Comparison of ENCODE assay signal across 8 cellular contexts in genomic region chr2:169798397-169798717, GRCh38. TPM values are rescaled to one million over a fixed set of nuclear protein-coding genes. Genes with fewer than 3 reads are reported as not detected.
A peak's percentile ranks its signal among the peaks of the same experiment; 100 is the strongest.
DNase-seq lines count a peak whose midpoint lies in the region; ATAC-seq and TF ChIP-seq lines count a peak whose summit lies in the region.

No MANE protein-coding gene starts in this region.

- H3K27me3 ChIP-seq in CD8-positive, alpha-beta T cell (ENCODE audit: insufficient read depth, low read length): no peaks in the 10 kb centered on the region
- no peaks in the 10 kb centered on the region for H3K27me3 ChIP-seq in effector memory CD4-positive, alpha-beta T cell (replicated peaks; ENCODE audit: control insufficient read depth, insufficient read depth, low read length, poor library complexity, severe bottlenecking)
- H3K27me3 ChIP-seq in neuron (ENCODE audit: insufficient read depth, low read length): no peaks in the 10 kb centered on the region

- no peaks in the 10 kb centered on the region for H3K27me3 Mint-ChIP-seq in CD8-positive, alpha-beta T cell (ENCODE audit: low read depth)

- H3K4me1 ChIP-seq in CD8-positive, alpha-beta T cell (ENCODE audit: insufficient read depth, low read length): peaks cover 15% of the 10 kb centered on the region
- no peaks in the 10 kb centered on the region for H3K4me1 ChIP-seq in effector memory CD4-positive, alpha-beta T cell (ENCODE audit: control insufficient read depth, insufficient read depth, low read length, poor library complexity, severe bottlenecking)
- H3K4me1 ChIP-seq in neuron (ENCODE audit: insufficient read depth, low read length): peaks cover 9% of the 10 kb centered on the region

- no peak for DNase-seq in CD8-positive, alpha-beta T cell
- DNase-seq in LNCaP clone FGC (ENCODE audit: low read depth) (no peak), COLO829 (ENCODE audit: low spot score) (no peak), SIG-M5 treated with dmso at 0.1 percent for 504 hours (lab: John Stamatoyannopoulos, UW; ENCODE audit: unreplicated experiment) (no peak)
- no peak for DNase-seq in effector memory CD4-positive, alpha-beta T cell

- intact Hi-C loops in CD8-positive, alpha-beta T cell (cut with DNase I, micrococcal nuclease): loop anchor here (1.0 to 10.0 kb wide), 6 partner anchors 26 to 1889 kb away; partner anchors contain the start of genes CFAP210 (in 2 of the 2), PHOSPHO2 (in 2 of the 2), DYNC1I2 (in 1 of the 2) and METTL5 (in 1 of the 2)

- CTCF ChIA-PET in CD8-positive, alpha-beta T cell (lab: Charles Lee): interaction anchor here (0.7 kb wide), 1 partner anchor 114 kb away, joined by 3 read pairs; no protein-coding TSS in a partner anchor

- POLR2A ChIA-PET in CD8-positive, alpha-beta T cell (lab: Charles Lee): interaction anchor here (0.7 to 2.1 kb wide), 6 partner anchors 14 to 1347 kb away, joined by 3 to 15 read pairs (median 5); partner anchors contain the start of genes METTL5, PPIG and UBR3

- no peaks in the 10 kb centered on the region for H3K9me3 ChIP-seq in CD8-positive, alpha-beta T cell (ENCODE audit: low read length)
- H3K9me3 ChIP-seq in effector memory CD4-positive, alpha-beta T cell (ENCODE audit: control insufficient read depth, low read length): no peaks in the 10 kb centered on the region
- peaks cover 4% of the 10 kb centered on the region for H3K9me3 ChIP-seq in neuron (ENCODE audit: low read length)

- peaks cover 19% of the 10 kb centered on the region for H3K36me3 Mint-ChIP-seq in CD8-positive, alpha-beta T cell

- H3K27ac ChIP-seq in CD8-positive, alpha-beta T cell (ENCODE audit: low read depth, low read length): peak overlapping the region; percentile 86
- peak overlapping the region; percentile 93 for H3K27ac ChIP-seq in effector memory CD4-positive, alpha-beta T cell (ENCODE audit: insufficient read depth, low read length, poor library complexity, severe bottlenecking)

- peak overlapping the region; percentile 80 for H3K4me3 Mint-ChIP-seq in CD8-positive, alpha-beta T cell

- H3K27ac Mint-ChIP-seq in CD8-positive, alpha-beta T cell: peak overlapping the region; percentile 87

- ATAC-seq in CD8-positive, alpha-beta T cell: no peak
- ATAC-seq in GM18867 (IDR thresholded peaks at IDR 0.05; ENCODE audit: unreplicated experiment) (no peak), GM21360 (IDR thresholded peaks at IDR 0.05; ENCODE audit: unreplicated experiment) (no peak)

- H3K9me3 Mint-ChIP-seq in CD8-positive, alpha-beta T cell: no peaks in the 10 kb centered on the region

- peak overlapping the region; percentile 55 for H3K4me3 ChIP-seq in CD8-positive, alpha-beta T cell (ENCODE audit: low read depth, low read length)
- H3K4me3 ChIP-seq in LNCaP clone FGC (ENCODE audit: low read depth, low read length): peak overlapping the region; percentile 80
- peak overlapping the region; percentile 53 for H3K4me3 ChIP-seq in effector memory CD4-positive, alpha-beta T cell (ENCODE audit: insufficient read depth, low read depth, low read length, poor library complexity, severe bottlenecking)
- peak overlapping the region; percentile 99 for H3K4me3 ChIP-seq in neuron (ENCODE audit: low read length)

- TF ChIP-seq CTCF in CD8-positive, alpha-beta T cell (IDR thresholded peaks at IDR 0.05): no peak
- no peak for TF ChIP-seq CTCF in LNCaP clone FGC (IDR thresholded peaks at IDR 0.05; ENCODE audit: control insufficient read depth, extremely low read depth, insufficient read depth)

- H3K36me3 ChIP-seq in CD8-positive, alpha-beta T cell (ENCODE audit: insufficient read depth, low read length): no peaks in the 10 kb centered on the region
- peaks cover 4% of the 10 kb centered on the region for H3K36me3 ChIP-seq in effector memory CD4-positive, alpha-beta T cell (ENCODE audit: control insufficient read depth, insufficient read depth, low read length)
- H3K36me3 ChIP-seq in neuron (ENCODE audit: insufficient read depth, low read length): peaks cover 20% of the 10 kb centered on the region

- peaks cover 27% of the 10 kb centered on the region for H3K4me1 Mint-ChIP-seq in CD8-positive, alpha-beta T cell (ENCODE audit: low read depth)

- peak overlapping the region; percentile 91 for H2AFZ ChIP-seq in neuron (ENCODE audit: low read depth, low read length)

RNA-seq across cellular contexts. Expression of gene SSB, which starts 0.3 kb away (rescaled TPM):
- 100 to 1,000 TPM; 150 to 170 TPM for total RNA-seq in CD8-positive, alpha-beta T cell

RNA-seq across cellular contexts. Expression of gene METTL5, which starts 26.3 kb away (rescaled TPM):
- 10 to 100 TPM; 13.7 to 15.8 TPM for total RNA-seq in CD8-positive, alpha-beta T cell

RNA-seq across cellular contexts. Expression of gene UBR3, which starts 28.9 kb away (rescaled TPM):
- 10 to 100 TPM; 23.2 to 24.4 TPM for total RNA-seq in CD8-positive, alpha-beta T cell
